22 cellular contexts compared by ENCODE assay signal in the genomic region with DNA sequence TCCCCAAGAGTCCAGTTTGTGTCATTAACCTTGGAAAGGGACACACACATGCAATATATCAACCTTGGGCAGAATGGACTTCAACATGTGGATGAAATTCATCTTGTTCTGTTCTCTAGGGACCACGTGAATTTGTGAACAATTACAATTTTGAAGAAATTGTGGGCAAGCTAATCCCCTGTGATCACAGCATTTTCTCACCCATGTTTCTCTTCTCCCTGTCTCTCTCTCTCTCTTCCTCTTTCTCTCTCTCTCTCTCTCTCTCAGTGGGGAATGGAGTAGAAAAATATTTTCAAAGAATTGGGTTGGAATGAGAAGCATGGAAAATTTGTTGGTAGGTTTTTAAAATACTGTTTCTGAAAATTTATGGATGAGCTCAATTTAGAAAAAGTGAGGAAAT.
"Had no signal": no experiment of that assay in that cellular context is flagged by ENCODE, and none has a peak within 500 bp of the region (broad histone marks: within the 10 kb centered on the region; RNA-seq: fewer than 3 reads in every experiment).

No MANE protein-coding gene starts in this region.

- H3K27me3 ChIP-seq: colonic mucosa, spleen had no signal

- H3K4me1 ChIP-seq: colonic mucosa, psoas muscle had no signal

- DNase-seq: cerebellar nuclear complex; colonic mucosa; dermis blood vessel endothelial cell; effector CD4-positive, alpha-beta T cell; endodermal cell; erythroblast; foreskin melanocyte; immature natural killer cell; mesendoderm; naive B cell; retina; spleen; stimulated activated CD4-positive, alpha-beta T cell treated with anti-CD3 and anti-CD28 coated beads, Interleukin-15, amount 100 ng/mL, for 24 hours; stimulated activated CD4-positive, alpha-beta T cell treated with anti-CD3 and anti-CD28 coated beads, Interleukin-1b, Interleukin-23, amount 100 ng/mL, for 48 hours; stimulated activated CD4-positive, alpha-beta T cell treated with anti-CD3 and anti-CD28 coated beads, Interleukin-4, amount 100 ng/mL, for 24 hours; stimulated activated naive B cell treated with anti-CD40 and anti-IgM and Interleukin-4, amounts not matched to agents 10 μg/mL and 1 μg/mL and 100 μg/mL, for 72 hours; stimulated activated naive CD8-positive, alpha-beta T cell treated with anti-CD3 and anti-CD28 coated beads, Interleukin-15, amount 100 ng/mL, for 72 hours; substantia nigra; trophoblast cell had no signal

- ATAC-seq: sciatic nerve; stimulated activated naive B cell treated with anti-CD40 and anti-IgM and Interleukin-4, amounts not matched to agents 10 μg/mL and 1 μg/mL and 100 μg/mL, for 72 hours; stimulated activated naive CD8-positive, alpha-beta T cell treated with anti-CD3 and anti-CD28 coated beads, Interleukin-15, amount 100 ng/mL, for 72 hours had no signal

- H3K36me3 Mint-ChIP-seq: naive B cell had no signal

- H3K27ac Mint-ChIP-seq: endodermal cell; immature natural killer cell; nephron; stimulated activated naive B cell treated with anti-CD40 and anti-IgM and Interleukin-4, amounts not matched to agents 10 μg/mL and 1 μg/mL and 100 μg/mL, for 72 hours; stimulated activated naive CD8-positive, alpha-beta T cell treated with anti-CD3 and anti-CD28 coated beads, Interleukin-15, amount 100 ng/mL, for 72 hours had no signal

- H3K4me3 ChIP-seq: colonic mucosa, psoas muscle, spleen had no signal

- H3K4me3 Mint-ChIP-seq: endodermal cell; immature natural killer cell; nephron; stimulated activated naive B cell treated with anti-CD40 and anti-IgM and Interleukin-4, amounts not matched to agents 10 μg/mL and 1 μg/mL and 100 μg/mL, for 72 hours; stimulated activated naive CD8-positive, alpha-beta T cell treated with anti-CD3 and anti-CD28 coated beads, Interleukin-15, amount 100 ng/mL, for 72 hours had no signal

- H3K27me3 Mint-ChIP-seq: naive B cell; stimulated activated naive B cell treated with anti-CD40 and anti-IgM and Interleukin-4, amounts not matched to agents 10 μg/mL and 1 μg/mL and 100 μg/mL, for 72 hours; stimulated activated naive CD8-positive, alpha-beta T cell treated with anti-CD3 and anti-CD28 coated beads, Interleukin-15, amount 100 ng/mL, for 72 hours had no signal

- H3K27ac ChIP-seq: colonic mucosa, psoas muscle, spleen had no signal

- H3K9me3 ChIP-seq: colonic mucosa, psoas muscle had no signal

- H3K4me1 Mint-ChIP-seq: immature natural killer cell had no signal

- H3K36me3 ChIP-seq: colonic mucosa, spleen had no signal
